Comparison of ENCODE assay signal across 8 cellular contexts in genomic region chr14:49621114-49621881, GRCh38. TPM values are rescaled to one million over a fixed set of nuclear protein-coding genes. Genes with fewer than 3 reads are reported as not detected.
DNase-seq lines count a peak whose midpoint lies in the region; ATAC-seq, FAIRE-seq and TF ChIP-seq lines count a peak whose summit lies in the region.

No MANE protein-coding gene starts in this region.

- no peaks in the 10 kb centered on the region for H3K9me3 ChIP-seq in K562 (replicated peaks; ENCODE audit: control insufficient read depth, insufficient read depth, low read depth, low read length)
- H3K9me3 ChIP-seq in iPS-20b (ENCODE audit: insufficient read depth, low read depth, low read length), result no peaks in the 10 kb centered on the region

- no peak for TF ChIP-seq EP300 in K562 (IDR thresholded peaks at IDR 0.05; ENCODE audit: low read length)

- H3K36me3 ChIP-seq in K562 (ENCODE audit: control insufficient read depth, insufficient read depth, low read length) (peaks cover 58% of the 10 kb centered on the region), iPS-20b (ENCODE audit: insufficient read depth, low read depth, low read length) (peaks cover 40% of the 10 kb centered on the region)

- CTCF ChIA-PET in K562 (lab: Yijun Ruan, JAX; ENCODE audit: low intra/inter-chr PET ratio), result interaction anchor here (0.6 to 0.7 kb wide), 2 partner anchors 27 to 31 kb away, joined by 3 read pairs; no protein-coding TSS in a partner anchor

- peak overlapping the region; percentile 84; the same call in 1 of the 2 replicates for H2AFZ ChIP-seq in K562 (ENCODE audit: low read depth, low read length)

- DNase-seq in COR-L47 (lab: John Stamatoyannopoulos, UW), result peak; percentile 41
- peak; percentile 40 for DNase-seq in SK-MEL-5 (ENCODE audit: low read depth, low spot score)
- peak in 1 of 4 experiments; percentile 69 for DNase-seq in K562 (ENCODE audit: extremely low read depth in 1 of 4, low spot score in 3 of 4)
- DNase-seq in globus pallidus (ENCODE audit: low spot score), result no peak

- BruUV-seq in K562 (replicated peaks; lab: Mats Ljungman, UMichigan), result no TSS peak

- H3K27me3 ChIP-seq in K562 (ENCODE audit: control insufficient read depth in 2 of 2, insufficient read depth in 2 of 2, low read length in 2 of 2) (no peaks in the 10 kb centered on the region), iPS-20b (ENCODE audit: insufficient read depth, low read length) (no peaks in the 10 kb centered on the region)

- POLR2A ChIA-PET in K562 (lab: Yijun Ruan, JAX), result interaction anchor here (0.6 to 5.3 kb wide), 11 partner anchors 7 to 231 kb away, joined by 3 to 36 read pairs (median 5); partner anchors contain the start of genes DNAAF2, KLHDC2, LRR1 and NEMF

- peak overlapping the region; percentile 89 for H3K4me3 ChIP-seq in K562
- peak overlapping the region; percentile 99 for H3K4me3 ChIP-seq in iPS-20b (ENCODE audit: low read length)
- peak overlapping the region; percentile 59 to 85 (median 79) for H3K4me3 ChIP-seq in skin epidermis

- FAIRE-seq in K562 (lab: Jason Lieb, UNC), result no peak

- H3K4me2 ChIP-seq in K562 (ENCODE audit: insufficient read depth, low read length), result peak overlapping the region; percentile 82

- intact Hi-C loops in K562 (cut with micrococcal nuclease), result loop anchor here (5.0 to 10.0 kb wide), 2 partner anchors 34 to 156 kb away; partner anchors contain the start of gene RPS29

- WGBS in K562 (ENCODE audit: insufficient coverage, low coverage, missing lambda C conversion rate), result under 1% methylated on average over 28 of the region's 65 CpGs

- peak overlapping the region; percentile 98 for H3K27ac ChIP-seq in K562 (ENCODE audit: extremely low read depth, low read depth, low read length)
- H3K27ac ChIP-seq in iPS-20b (ENCODE audit: low read length), result no peak overlapping the region
- peak overlapping the region; percentile 58 to 98 (median 94) for H3K27ac ChIP-seq in skin epidermis

- in situ Hi-C loops in SK-MEL-5 (cut with HindIII; ENCODE audit: low pct_unique_long_range_greater_than_20kb, low sequenced_read_pairs) (no loop called here), K562 (cut with MboI) (no loop called here)

- peaks cover 91% of the 10 kb centered on the region for H3K79me2 ChIP-seq in K562 (ENCODE audit: control insufficient read depth, insufficient read depth, low read length)

- ATAC-seq in GM19438 (IDR thresholded peaks at IDR 0.05; ENCODE audit: low read depth, unreplicated experiment) (peak; percentile 36), HG03521 (IDR thresholded peaks at IDR 0.05; ENCODE audit: unreplicated experiment) (peak; percentile 19), K562 (peak; percentile 55)

- TF ChIP-seq RAD21 in K562 (CRISPR knock-in tag; conservative IDR thresholded peaks at IDR 0.05 in 1 of 2, IDR thresholded peaks at IDR 0.05 in 1 of 2), result no peak

- TF ChIP-seq POLR2A in K562 (conservative IDR thresholded peaks at IDR 0.05), result no peak

- H3K9ac ChIP-seq in K562 (ENCODE audit: insufficient read depth in 1 of 2, low read depth in 2 of 2, low read length in 2 of 2) (peak overlapping the region; percentile 97 to 99), iPS-20b (ENCODE audit: low read depth, low read length) (peak overlapping the region; percentile 66; the same call in 1 of the 2 replicates)

- H3K4me1 ChIP-seq in K562 (replicated peaks in 1 of 2; ENCODE audit: control insufficient read depth in 2 of 2, insufficient read depth in 2 of 2, low read length in 2 of 2) (peaks cover 4 to 14% of the 10 kb centered on the region in 2 experiments; a peak in 4 of 5 replicates), iPS-20b (ENCODE audit: insufficient read depth, low read length) (0 out of 2 replicates have a peak, but pooled peaks cover 4% of the 10 kb centered on the region)

- TF ChIP-seq CTCF in K562 (IDR thresholded peaks at IDR 0.05 in 2 of 3, conservative IDR thresholded peaks at IDR 0.05 in 1 of 3; ENCODE audit: insufficient read depth in 2 of 3, low read depth in 1 of 3, low read length in 3 of 3), result no peak

- H3K9me1 ChIP-seq in K562 (ENCODE audit: control insufficient read depth, insufficient read depth, low read length), result peaks cover 3% of the 10 kb centered on the region

- H4K20me1 ChIP-seq in K562 (replicated peaks; ENCODE audit: control insufficient read depth, insufficient read depth, low read length), result peaks cover 7% of the 10 kb centered on the region

RNA-seq across cellular contexts. Expression of gene MGAT2, which starts 0.7 kb away (rescaled TPM):
- total RNA-seq in SK-MEL-5 (2014; rRNA removed; shearing (Covaris generic)), result 33.9 and 39.0 TPM in 2 replicates
- polyA plus RNA-seq in SK-MEL-5 (2015; cell fraction: cytosol; rRNA removed), result 27.4 and 35.2 TPM in 2 replicates
- polyA plus RNA-seq in SK-MEL-5 (2015; cell fraction: nucleus; rRNA removed), result 5.5 and 7.9 TPM in 2 replicates
- 18.8 and 20.9 TPM in 2 replicates for total RNA-seq in K562 (2011; cell fraction: chromatin; rRNA removed; ENCODE audit: low replicate concordance)
- total RNA-seq in K562 (2011; cell fraction: nucleolus; rRNA removed), result 27.7 and 29.3 TPM in 2 replicates
- total RNA-seq in K562 (2011; cell fraction: nucleoplasm; rRNA removed), result 23.7 and 24.6 TPM in 2 replicates
- total RNA-seq in K562 (2014; rRNA removed) (29.7 and 30.2 TPM in 2 replicates), K562 (2014; rRNA removed; fragmentation: Illumina TruSeq; extraction: Trizol) (24.9 and 26.9 TPM in 2 replicates), K562 (2015; rRNA removed; fragmentation: Illumina TruSeq; extraction: Trizol) (30.7 and 31.0 TPM in 2 replicates), K562 (2021) (32.3 and 33.3 TPM in 2 replicates)
- polyA plus RNA-seq in K562 (2011; rRNA removed) (14.0 and 19.2 TPM in 2 replicates), K562 (2014; fragmentation: Illumina TruSeq; extraction: Trizol) (20.4 and 24.4 TPM in 2 replicates), K562 (2014; fragmentation: Nextera tagmentation; extraction: Ambion mirVana) (under 1 TPM in 1 of 2 experiments, not detected in 1; 0.03 TPM), K562 (2014; rRNA removed) (18.8 and 20.9 TPM in 2 replicates)
- 12.4 and 16.7 TPM in 2 replicates for polyA plus RNA-seq in K562 (2011; cell fraction: cytosol; rRNA removed)
- polyA plus RNA-seq in K562 (2011; cell fraction: nucleus; rRNA removed), result 8.5 and 8.7 TPM in 2 replicates
- 11.9 and 21.0 TPM in 2 replicates for polyA plus RNA-seq in K562 (2012)
- 23.8 and 24.6 TPM in 2 replicates for polyA minus RNA-seq in K562 (2011; rRNA and poly(A)+ RNA removed)
- polyA minus RNA-seq in K562 (2011; cell fraction: cytosol; rRNA and poly(A)+ RNA removed), result 12.2 and 13.4 TPM in 2 replicates
- 7.8 and 15.9 TPM in 2 replicates for polyA minus RNA-seq in K562 (2011; cell fraction: nucleus; rRNA and poly(A)+ RNA removed)

RNA-seq across cellular contexts. Expression of gene RPL36AL, which starts 0.9 kb away (rescaled TPM):
- 302 and 321 TPM in 2 replicates for total RNA-seq in SK-MEL-5 (2014; rRNA removed; shearing (Covaris generic))
- polyA plus RNA-seq in SK-MEL-5 (2015; cell fraction: cytosol; rRNA removed), result 142 and 180 TPM in 2 replicates
- 16.7 and 27.9 TPM in 2 replicates for polyA plus RNA-seq in SK-MEL-5 (2015; cell fraction: nucleus; rRNA removed)
- 16.2 and 23.7 TPM in 2 replicates for total RNA-seq in K562 (2011; cell fraction: chromatin; rRNA removed; ENCODE audit: low replicate concordance)
- 13.3 and 18.2 TPM in 2 replicates for total RNA-seq in K562 (2011; cell fraction: nucleolus; rRNA removed)
- total RNA-seq in K562 (2011; cell fraction: nucleoplasm; rRNA removed), result 29.0 and 31.3 TPM in 2 replicates
- total RNA-seq in K562 (2014; rRNA removed), result 270 and 365 TPM in 2 replicates
- 358 and 392 TPM in 2 replicates for total RNA-seq in K562 (2014; rRNA removed; fragmentation: Illumina TruSeq; extraction: Trizol)
- total RNA-seq in K562 (2015; rRNA removed; fragmentation: Illumina TruSeq; extraction: Trizol), result 329 and 335 TPM in 2 replicates
- total RNA-seq in K562 (2021), result 139 and 146 TPM in 2 replicates
- 131 and 189 TPM in 2 replicates for polyA plus RNA-seq in K562 (2011; rRNA removed)
- 41.7 and 104 TPM in 2 replicates for polyA plus RNA-seq in K562 (2011; cell fraction: cytosol; rRNA removed)
- polyA plus RNA-seq in K562 (2011; cell fraction: nucleus; rRNA removed), result 25.6 and 49.4 TPM in 2 replicates
- 211 and 413 TPM in 2 replicates for polyA plus RNA-seq in K562 (2012)
- polyA plus RNA-seq in K562 (2014; fragmentation: Illumina TruSeq; extraction: Trizol), result 360 and 378 TPM in 2 replicates
- 100 to 1,000 TPM; 625 to 674 TPM for polyA plus RNA-seq in K562 (2014; fragmentation: Nextera tagmentation; extraction: Ambion mirVana)
- 354 and 366 TPM in 2 replicates for polyA plus RNA-seq in K562 (2014; rRNA removed)
- polyA minus RNA-seq in K562 (2011; rRNA and poly(A)+ RNA removed), result 220 and 225 TPM in 2 replicates
- 38.2 and 45.7 TPM in 2 replicates for polyA minus RNA-seq in K562 (2011; cell fraction: cytosol; rRNA and poly(A)+ RNA removed)
- 7.0 and 20.1 TPM in 2 replicates for polyA minus RNA-seq in K562 (2011; cell fraction: nucleus; rRNA and poly(A)+ RNA removed)

RNA-seq across cellular contexts. Expression of gene DNAAF2, which starts 13.7 kb away (rescaled TPM):
- 13.2 and 14.3 TPM in 2 replicates for total RNA-seq in SK-MEL-5 (2014; rRNA removed; shearing (Covaris generic))
- polyA plus RNA-seq in SK-MEL-5 (2015; cell fraction: cytosol; rRNA removed), result 13.4 and 14.1 TPM in 2 replicates
- 6.6 and 8.5 TPM in 2 replicates for polyA plus RNA-seq in SK-MEL-5 (2015; cell fraction: nucleus; rRNA removed)
- total RNA-seq in K562 (2011; cell fraction: chromatin; rRNA removed; ENCODE audit: low replicate concordance), result 3.6 and 4.2 TPM in 2 replicates
- 4.7 and 5.5 TPM in 2 replicates for total RNA-seq in K562 (2011; cell fraction: nucleolus; rRNA removed)
- 3.3 and 3.6 TPM in 2 replicates for total RNA-seq in K562 (2011; cell fraction: nucleoplasm; rRNA removed)
- 14.6 and 14.7 TPM in 2 replicates for total RNA-seq in K562 (2014; rRNA removed)
- total RNA-seq in K562 (2014; rRNA removed; fragmentation: Illumina TruSeq; extraction: Trizol), result 11.1 and 12.5 TPM in 2 replicates
- total RNA-seq in K562 (2015; rRNA removed; fragmentation: Illumina TruSeq; extraction: Trizol), result 10.6 and 11.2 TPM in 2 replicates
- 11.0 and 11.7 TPM in 2 replicates for total RNA-seq in K562 (2021)
- polyA plus RNA-seq in K562 (2011; rRNA removed), result 7.8 and 10.3 TPM in 2 replicates
- polyA plus RNA-seq in K562 (2011; cell fraction: cytosol; rRNA removed), result 3.9 and 6.6 TPM in 2 replicates
- 2.7 and 3.3 TPM in 2 replicates for polyA plus RNA-seq in K562 (2011; cell fraction: nucleus; rRNA removed)
- 6.7 and 8.7 TPM in 2 replicates for polyA plus RNA-seq in K562 (2012)
- polyA plus RNA-seq in K562 (2014; fragmentation: Illumina TruSeq; extraction: Trizol), result 11.2 and 11.4 TPM in 2 replicates
- polyA plus RNA-seq in K562 (2014; fragmentation: Nextera tagmentation; extraction: Ambion mirVana), result 1 to 10 TPM; 2.4 to 4.0 TPM
- polyA plus RNA-seq in K562 (2014; rRNA removed), result 12.0 and 13.9 TPM in 2 replicates
- 4.6 and 5.2 TPM in 2 replicates for polyA minus RNA-seq in K562 (2011; rRNA and poly(A)+ RNA removed)
- polyA minus RNA-seq in K562 (2011; cell fraction: cytosol; rRNA and poly(A)+ RNA removed), result 3.2 and 3.5 TPM in 2 replicates
- 2.8 and 3.4 TPM in 2 replicates for polyA minus RNA-seq in K562 (2011; cell fraction: nucleus; rRNA and poly(A)+ RNA removed)

RNA-seq across cellular contexts. Expression of gene LRR1, which starts 22.6 kb away (rescaled TPM):
- total RNA-seq in SK-MEL-5 (2014; rRNA removed; shearing (Covaris generic)), result 21.3 and 23.3 TPM in 2 replicates
- polyA plus RNA-seq in SK-MEL-5 (2015; cell fraction: cytosol; rRNA removed), result 9.3 and 13.6 TPM in 2 replicates
- 5.0 and 19.1 TPM in 2 replicates for polyA plus RNA-seq in SK-MEL-5 (2015; cell fraction: nucleus; rRNA removed)
- total RNA-seq in K562 (2011; cell fraction: chromatin; rRNA removed; ENCODE audit: low replicate concordance), result 19.6 and 52.5 TPM in 2 replicates
- total RNA-seq in K562 (2011; cell fraction: nucleolus; rRNA removed), result 11.5 and 18.7 TPM in 2 replicates
- total RNA-seq in K562 (2011; cell fraction: nucleoplasm; rRNA removed), result 26.2 and 30.9 TPM in 2 replicates
- 34.0 and 34.8 TPM in 2 replicates for total RNA-seq in K562 (2014; rRNA removed)
- 29.0 and 33.9 TPM in 2 replicates for total RNA-seq in K562 (2014; rRNA removed; fragmentation: Illumina TruSeq; extraction: Trizol)
- 33.6 and 36.4 TPM in 2 replicates for total RNA-seq in K562 (2015; rRNA removed; fragmentation: Illumina TruSeq; extraction: Trizol)
- total RNA-seq in K562 (2021), result 30.7 and 35.3 TPM in 2 replicates
- 25.1 and 31.8 TPM in 2 replicates for polyA plus RNA-seq in K562 (2011; rRNA removed)
- polyA plus RNA-seq in K562 (2011; cell fraction: cytosol; rRNA removed), result 11.3 and 20.1 TPM in 2 replicates
- 9.1 and 11.2 TPM in 2 replicates for polyA plus RNA-seq in K562 (2011; cell fraction: nucleus; rRNA removed)
- 19.6 and 26.4 TPM in 2 replicates for polyA plus RNA-seq in K562 (2012)
- polyA plus RNA-seq in K562 (2014; fragmentation: Illumina TruSeq; extraction: Trizol), result 26.5 and 31.8 TPM in 2 replicates
- polyA plus RNA-seq in K562 (2014; fragmentation: Nextera tagmentation; extraction: Ambion mirVana), result 10 to 100 TPM; 56.5 to 58.1 TPM
- polyA plus RNA-seq in K562 (2014; rRNA removed), result 29.3 and 34.7 TPM in 2 replicates
- polyA minus RNA-seq in K562 (2011; rRNA and poly(A)+ RNA removed), result 21.7 and 23.9 TPM in 2 replicates
- polyA minus RNA-seq in K562 (2011; cell fraction: cytosol; rRNA and poly(A)+ RNA removed), result 6.6 and 7.9 TPM in 2 replicates
- polyA minus RNA-seq in K562 (2011; cell fraction: nucleus; rRNA and poly(A)+ RNA removed), result 9.6 and 15.3 TPM in 2 replicates

RNA-seq across cellular contexts. Expression of gene RPS29, which starts 35.1 kb away (rescaled TPM):
- 1,995 and 2,116 TPM in 2 replicates for total RNA-seq in SK-MEL-5 (2014; rRNA removed; shearing (Covaris generic))
- polyA plus RNA-seq in SK-MEL-5 (2015; cell fraction: cytosol; rRNA removed), result 7,547 and 9,508 TPM in 2 replicates
- polyA plus RNA-seq in SK-MEL-5 (2015; cell fraction: nucleus; rRNA removed), result 1,471 and 1,614 TPM in 2 replicates
- 195 and 300 TPM in 2 replicates for total RNA-seq in K562 (2011; cell fraction: chromatin; rRNA removed; ENCODE audit: low replicate concordance)
- total RNA-seq in K562 (2011; cell fraction: nucleolus; rRNA removed), result 873 and 1,048 TPM in 2 replicates
- total RNA-seq in K562 (2011; cell fraction: nucleoplasm; rRNA removed), result 995 and 2,020 TPM in 2 replicates
- total RNA-seq in K562 (2014; rRNA removed) (1,697 and 2,097 TPM in 2 replicates), K562 (2014; rRNA removed; fragmentation: Illumina TruSeq; extraction: Trizol) (2,267 and 2,448 TPM in 2 replicates), K562 (2015; rRNA removed; fragmentation: Illumina TruSeq; extraction: Trizol) (1,631 and 1,703 TPM in 2 replicates), K562 (2021) (1,545 and 1,745 TPM in 2 replicates)
- polyA plus RNA-seq in K562 (2011; rRNA removed) (4,700 and 6,302 TPM in 2 replicates), K562 (2014; fragmentation: Illumina TruSeq; extraction: Trizol) (2,124 and 2,563 TPM in 2 replicates), K562 (2014; fragmentation: Nextera tagmentation; extraction: Ambion mirVana) (1,000 to 10,000 TPM; 3,039 to 3,940 TPM), K562 (2014; rRNA removed) (5,012 and 5,352 TPM in 2 replicates)
- 14,332 and 23,945 TPM in 2 replicates for polyA plus RNA-seq in K562 (2011; cell fraction: cytosol; rRNA removed)
- polyA plus RNA-seq in K562 (2011; cell fraction: nucleus; rRNA removed), result 1,717 and 2,801 TPM in 2 replicates
- polyA plus RNA-seq in K562 (2012), result 3,166 and 9,985 TPM in 2 replicates
- polyA minus RNA-seq in K562 (2011; rRNA and poly(A)+ RNA removed), result 729 and 894 TPM in 2 replicates
- 383 and 451 TPM in 2 replicates for polyA minus RNA-seq in K562 (2011; cell fraction: cytosol; rRNA and poly(A)+ RNA removed)
- polyA minus RNA-seq in K562 (2011; cell fraction: nucleus; rRNA and poly(A)+ RNA removed), result 167 and 339 TPM in 2 replicates
